In genomic region chrX:153687121-153688039, GRCh38 we compare ENCODE assay signal across 8 cellular contexts. TPM values are rescaled to one million over a fixed set of nuclear protein-coding genes. Genes with fewer than 3 reads are reported as not detected.
A peak's percentile ranks its signal among the peaks of the same experiment; 100 is the strongest.
DNase-seq lines count a peak whose midpoint lies in the region; ATAC-seq and TF ChIP-seq lines count a peak whose summit lies in the region.

TSS of gene SLC6A8 (plus strand) at chrX:153687926. CDS start at chrX:153688575, 649 bp downstream.

- H3K27me3 Mint-ChIP-seq in activated T-cell treated with anti-CD3 and anti-CD28 coated beads, Interleukin-2, amount 50 U/mL, for 24 hours: peaks cover 49% of the 10 kb centered on the region
- H3K27me3 Mint-ChIP-seq in nephron (ENCODE audit: low read depth): peaks cover 3% of the 10 kb centered on the region

- no peaks in the 10 kb centered on the region for H3K4me1 Mint-ChIP-seq in activated T-cell treated with anti-CD3 and anti-CD28 coated beads, Interleukin-2, amount 50 U/mL, for 24 hours (ENCODE audit: low read depth)
- H3K4me1 Mint-ChIP-seq in nephron: peaks cover 7% of the 10 kb centered on the region

- peak within 1 kb of the TSS in 3 of 4 donors; percentile 38 to 48 (median 47) for H3K4me3 ChIP-seq in upper lobe of left lung

- no peak for TF ChIP-seq EP300 in upper lobe of left lung (IDR thresholded peaks at IDR 0.05)

- 0 to 53% methylated on average over 3 to 35 of the region's 66 CpGs for WGBS in upper lobe of left lung, 2 donors

- peak in 1 of 4 donors; percentile 34 for TF ChIP-seq POLR2A in upper lobe of left lung (IDR thresholded peaks at IDR 0.05)

- H3K9me3 Mint-ChIP-seq in activated T-cell treated with anti-CD3 and anti-CD28 coated beads, Interleukin-2, amount 50 U/mL, for 24 hours: no peaks in the 10 kb centered on the region
- H3K9me3 Mint-ChIP-seq in nephron: peaks cover 14% of the 10 kb centered on the region

- peak within 1 kb of the TSS; percentile 67 for H3K4me3 Mint-ChIP-seq in activated T-cell treated with anti-CD3 and anti-CD28 coated beads, Interleukin-2, amount 50 U/mL, for 24 hours
- H3K4me3 Mint-ChIP-seq in nephron: peak within 1 kb of the TSS; percentile 69 to 81 (median 76)

- peaks cover 0 to 15% (median 2%) of the 10 kb centered on the region in 4 donors for H3K4me1 ChIP-seq in upper lobe of left lung

- H3K36me3 Mint-ChIP-seq in activated T-cell treated with anti-CD3 and anti-CD28 coated beads, Interleukin-2, amount 50 U/mL, for 24 hours (ENCODE audit: low read depth): no peaks in the 10 kb centered on the region
- no peaks in the 10 kb centered on the region for H3K36me3 Mint-ChIP-seq in nephron (ENCODE audit: low read depth)

- DNase-seq in GM10266 (ENCODE audit: extremely low spot score): peak; percentile 71
- DNase-seq in NCI-H345 (lab: John Stamatoyannopoulos, UW): peak; percentile 73
- DNase-seq in activated T-cell treated with anti-CD3 and anti-CD28 coated beads, Interleukin-2, amount 50 U/mL, for 24 hours: peak; percentile 59
- DNase-seq in fibroblast of peridontal ligament (ENCODE audit: extremely low read depth): peak; percentile 24
- DNase-seq in upper lobe of left lung: peak; percentile 51 to 90
- no peak for DNase-seq in central memory CD4-positive, alpha-beta T cell

- ATAC-seq in upper lobe of left lung (ENCODE audit: low FRiP score in 2 of 2): peak in 1 of 2 donors; percentile 80

- no peak within 1 kb of the TSS for H3K27ac Mint-ChIP-seq in activated T-cell treated with anti-CD3 and anti-CD28 coated beads, Interleukin-2, amount 50 U/mL, for 24 hours
- H3K27ac Mint-ChIP-seq in nephron: peak within 1 kb of the TSS; percentile 84 to 95 (median 92)

- no peaks in the 10 kb centered on the region for H3K27me3 ChIP-seq in upper lobe of left lung

- TF ChIP-seq CTCF in 22Rv1 (IDR thresholded peaks at IDR 0.05) (0 out of 2 replicates have a peak, but pooled peaks have one; percentile 2), GM10266 (IDR thresholded peaks at IDR 0.05; ENCODE audit: control insufficient read depth, insufficient read depth, low read depth, missing control alignments) (peak; percentile 49), nephron (IDR thresholded peaks at IDR 0.05; ENCODE audit: unreplicated experiment in 3 of 3) (peak; percentile 30 to 47 (median 37)), upper lobe of left lung (IDR thresholded peaks at IDR 0.05) (peak in 2 of 6 experiments; percentile 8 to 39)

- H3K36me3 ChIP-seq in upper lobe of left lung: no peaks in the 10 kb centered on the region

- H3K27ac ChIP-seq in 22Rv1 (peak within 1 kb of the TSS; percentile 61), upper lobe of left lung (no peak within 1 kb of the TSS)

- H3K9me3 ChIP-seq in upper lobe of left lung: peaks cover 0 to 9% (median 0%) of the 10 kb centered on the region in 4 donors

RNA-seq across cellular contexts. Expression of gene SLC6A8, which starts in this region (rescaled TPM):
- 1 to 10 TPM; 3.9 to 8.1 (median 6.1) TPM for total RNA-seq in upper lobe of left lung
